ENCODE assay signal across 15 cellular contexts in the genomic region with DNA sequence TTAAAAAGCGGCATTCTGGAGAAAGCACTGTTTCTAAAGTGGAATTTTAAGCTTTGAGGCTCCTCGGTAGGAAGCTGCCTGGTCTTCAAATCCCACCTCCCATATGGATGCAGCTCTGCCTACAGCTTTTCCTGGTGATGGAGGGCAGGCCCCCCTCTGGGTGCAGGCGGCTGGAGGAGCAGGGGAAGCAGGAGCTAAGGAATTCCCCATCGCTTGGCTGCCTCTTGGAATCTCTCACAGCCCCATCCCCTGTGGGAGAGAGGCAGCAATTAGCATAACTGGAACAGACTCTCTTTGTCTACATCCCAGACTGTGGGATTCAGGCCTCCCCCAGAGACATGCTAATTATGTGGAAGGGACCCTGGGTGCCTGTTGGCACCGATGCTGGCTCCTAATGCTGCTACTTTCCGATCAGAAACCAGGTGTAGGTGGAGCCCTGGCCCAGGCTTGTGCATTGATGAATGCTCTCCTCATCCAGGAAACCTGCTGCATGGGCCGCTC. TPM values are rescaled to one million over a fixed set of nuclear protein-coding genes. Genes with fewer than 3 reads are reported as not detected.
A peak's percentile ranks its signal among the peaks of the same experiment; 100 is the strongest.
DNase-seq lines count a peak whose midpoint lies in the region; ATAC-seq and TF ChIP-seq lines count a peak whose summit lies in the region.
"Had no signal": no experiment of that assay in that cellular context is flagged by ENCODE, and none has a peak within 500 bp of the region (broad histone marks: within the 10 kb centered on the region; RNA-seq: fewer than 3 reads in every experiment).

No MANE protein-coding gene starts in this region.

- H3K27me3 ChIP-seq in endodermal cell (ENCODE audit: control insufficient read depth, insufficient read depth, low read length, poor library complexity, severe bottlenecking): no peaks in the 10 kb centered on the region
- H3K27me3 ChIP-seq: BLaER1 had no signal

- H3K4me3 ChIP-seq in endodermal cell (ENCODE audit: low read length): no peak overlapping the region
- H3K4me3 ChIP-seq: BLaER1 had no signal

- WGBS in endodermal cell (ENCODE audit: insufficient coverage in 1 of 2, insufficient read length in 1 of 2), 2 experiments: 24 to 28% methylated on average over 7 of the region's 7 CpGs

- TF ChIP-seq CTCF in endodermal cell (conservative IDR thresholded peaks at IDR 0.05): no peak
- TF ChIP-seq CTCF in mesothelial cell of epicardium (IDR thresholded peaks at IDR 0.05; ENCODE audit: unreplicated experiment): no peak

- H3K4me1 Mint-ChIP-seq in endodermal cell (peaks cover 22% of the 10 kb centered on the region), mesothelial cell of epicardium (peaks cover 29% of the 10 kb centered on the region)
- no peaks in the 10 kb centered on the region for H3K4me1 Mint-ChIP-seq in activated naive CD8-positive, alpha-beta T cell treated with anti-CD3 and anti-CD28 coated beads, Interleukin-2, amount 50 U/mL, for 24 hours
- H3K4me1 Mint-ChIP-seq: activated B cell treated with CpG ODN at 0.5 μM for 24 hours, naive B cell had no signal

- H3K36me3 Mint-ChIP-seq in endodermal cell (ENCODE audit: low read depth) (no peaks in the 10 kb centered on the region), mesothelial cell of epicardium (no peaks in the 10 kb centered on the region)
- H3K36me3 Mint-ChIP-seq in activated naive CD8-positive, alpha-beta T cell treated with anti-CD3 and anti-CD28 coated beads, Interleukin-2, amount 50 U/mL, for 24 hours (ENCODE audit: low read depth): no peaks in the 10 kb centered on the region
- H3K36me3 Mint-ChIP-seq: naive B cell had no signal

- no peak overlapping the region for H3K27ac Mint-ChIP-seq in endodermal cell
- H3K27ac Mint-ChIP-seq in mesothelial cell of epicardium: peak overlapping the region; percentile 70
- no peak overlapping the region for H3K27ac Mint-ChIP-seq in activated naive CD8-positive, alpha-beta T cell treated with anti-CD3 and anti-CD28 coated beads, Interleukin-2, amount 50 U/mL, for 24 hours
- H3K27ac Mint-ChIP-seq: activated B cell treated with CpG ODN at 0.5 μM for 24 hours, naive B cell had no signal

- H3K36me3 ChIP-seq in endodermal cell (ENCODE audit: control insufficient read depth, insufficient read depth, low read length): no peaks in the 10 kb centered on the region
- H3K36me3 ChIP-seq: BLaER1 had no signal

- H3K27me3 Mint-ChIP-seq in endodermal cell (ENCODE audit: insufficient read depth): no peaks in the 10 kb centered on the region
- peaks cover 23% of the 10 kb centered on the region for H3K27me3 Mint-ChIP-seq in mesothelial cell of epicardium (ENCODE audit: low read depth)
- no peaks in the 10 kb centered on the region for H3K27me3 Mint-ChIP-seq in activated naive CD8-positive, alpha-beta T cell treated with anti-CD3 and anti-CD28 coated beads, Interleukin-2, amount 50 U/mL, for 24 hours

- H3K9me3 ChIP-seq in endodermal cell (ENCODE audit: control insufficient read depth, low read length): no peaks in the 10 kb centered on the region
- H3K9me3 ChIP-seq: BLaER1 had no signal

- no peak overlapping the region for H3K9ac ChIP-seq in endodermal cell (ENCODE audit: extremely low read depth, low read length, poor library complexity, severe bottlenecking)
- H3K9ac ChIP-seq: BLaER1 had no signal

- DNase-seq in DMS79 (lab: John Stamatoyannopoulos, UW) (peak; percentile 36), NCI-H2107 treated with DMSO at 0.1 percent for 48 hours (lab: John Stamatoyannopoulos, UW; ENCODE audit: unreplicated experiment) (peak; percentile 58), endodermal cell (peak; percentile 95), mesothelial cell of epicardium (ENCODE audit: low spot score in 2 of 2, unreplicated experiment in 2 of 2) (peak in 1 of 2 experiments; percentile 52), NOMO-1 treated with DMSO at 0.1 percent for 48 hours (lab: John Stamatoyannopoulos, UW; ENCODE audit: unreplicated experiment) (no peak), NCI-H1436 treated with DMSO at 0.1 percent for 48 hours (lab: John Stamatoyannopoulos, UW) (no peak), NCI-H2081 treated with DMSO at 0.1 percent for 48 hours (lab: John Stamatoyannopoulos, UW) (no peak)
- no peak for DNase-seq in activated naive CD8-positive, alpha-beta T cell treated with anti-CD3 and anti-CD28 coated beads, Interleukin-2, amount 50 U/mL, for 24 hours
- DNase-seq: activated B cell treated with CpG ODN at 0.5 μM for 24 hours; activated T-cell treated with anti-CD3 and anti-CD28 coated beads, Interleukin-2, amount 50 U/mL, for 48 hours; IMR-90; naive B cell; SHP77 treated with DMSO at 0.1 percent for 48 hours; stimulated activated CD8-positive, alpha-beta memory T cell treated with anti-CD3 and anti-CD28 coated beads, Interleukin-4, amount 100 ng/mL, for 48 hours had no signal

- peak overlapping the region; percentile 96 for H3K27ac ChIP-seq in endodermal cell (ENCODE audit: low read depth, low read length)
- H3K27ac ChIP-seq: BLaER1 had no signal

- no peak for ATAC-seq in activated naive CD8-positive, alpha-beta T cell treated with anti-CD3 and anti-CD28 coated beads, Interleukin-2, amount 50 U/mL, for 24 hours

- H3K4me1 ChIP-seq in endodermal cell (ENCODE audit: control insufficient read depth, insufficient read depth, low read length): peaks cover 4% of the 10 kb centered on the region

- H3K9me3 Mint-ChIP-seq in endodermal cell (no peaks in the 10 kb centered on the region), mesothelial cell of epicardium (no peaks in the 10 kb centered on the region)
- no peaks in the 10 kb centered on the region for H3K9me3 Mint-ChIP-seq in activated naive CD8-positive, alpha-beta T cell treated with anti-CD3 and anti-CD28 coated beads, Interleukin-2, amount 50 U/mL, for 24 hours
- H3K9me3 Mint-ChIP-seq: activated B cell treated with CpG ODN at 0.5 μM for 24 hours had no signal

- H3K4me3 Mint-ChIP-seq in endodermal cell: no peak overlapping the region
- H3K4me3 Mint-ChIP-seq in mesothelial cell of epicardium: no peak overlapping the region
- H3K4me3 Mint-ChIP-seq in activated naive CD8-positive, alpha-beta T cell treated with anti-CD3 and anti-CD28 coated beads, Interleukin-2, amount 50 U/mL, for 24 hours: no peak overlapping the region
- H3K4me3 Mint-ChIP-seq: activated B cell treated with CpG ODN at 0.5 μM for 24 hours, naive B cell had no signal

RNA-seq across cellular contexts. Expression of a gene that starts 51.3 kb away (rescaled TPM):
- total RNA-seq in endodermal cell (1 to 10 TPM; 4.0 to 5.0 TPM), mesothelial cell of epicardium (22.3 to 26.0 TPM (median 25.7 TPM) in 3 replicates)
- polyA plus RNA-seq in endodermal cell (2013, experiment 1 of 2): 62.8 TPM
- 54.8 TPM for polyA plus RNA-seq in endodermal cell (2013, experiment 2 of 2)

Comparison
In these comparisons a context has a peak if more than half of its experiments do, and no peak if none do; other contexts are left out.
1. DNase-seq: peak in DMS79 (single experiment), NCI-H2107 treated with DMSO at 0.1 percent for 48 hours (single experiment) and endodermal cell (single experiment); none in NOMO-1 treated with DMSO at 0.1 percent for 48 hours (single experiment), activated naive CD8-positive, alpha-beta T cell treated with anti-CD3 and anti-CD28 coated beads, Interleukin-2, amount 50 U/mL, for 24 hours (single experiment), NCI-H1436 treated with DMSO at 0.1 percent for 48 hours (single experiment) and NCI-H2081 treated with DMSO at 0.1 percent for 48 hours (single experiment).